Comparison of ENCODE assay signal across 23 cellular contexts in the genomic region with DNA sequence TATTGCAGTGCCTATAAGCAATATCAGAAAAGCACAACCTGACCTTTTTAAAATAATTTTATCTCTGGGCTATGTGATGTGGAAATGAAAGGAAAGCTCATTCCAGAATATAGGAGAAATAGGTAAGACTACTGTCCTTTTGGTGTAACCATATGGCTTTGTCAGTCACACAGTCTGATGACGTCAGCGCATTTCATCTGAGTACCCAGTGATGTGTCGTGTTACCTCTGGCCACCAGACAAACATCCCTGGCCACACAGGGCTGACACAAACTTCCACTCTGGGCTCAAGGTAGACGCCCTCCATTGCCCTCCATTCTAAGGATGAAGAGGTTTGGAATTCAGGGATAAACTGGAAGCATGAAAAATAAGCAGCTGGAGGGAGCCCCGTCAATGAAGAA.
"Had no signal": no experiment of that assay in that cellular context is flagged by ENCODE, and none has a peak within 500 bp of the region (broad histone marks: within the 10 kb centered on the region; RNA-seq: fewer than 3 reads in every experiment).

No MANE protein-coding gene starts in this region.

- H3K4me1 Mint-ChIP-seq: activated CD4-positive, alpha-beta memory T cell treated with anti-CD3 and anti-CD28 coated beads, Interleukin-2, amount 10 ng/mL, durations not matched to agents 7 days and 5 days; activated CD4-positive, alpha-beta T cell treated with anti-CD3 and anti-CD28 coated beads, Interleukin-2, amount 10 ng/mL, durations not matched to agents 7 days and 5 days; activated T-helper 17 cell treated with anti-CD3 and anti-CD28 coated beads, Interleukin-2, amount 50 U/mL, for 72 hours; central memory CD8-positive, alpha-beta T cell; WTC11 had no signal

- H3K36me3 Mint-ChIP-seq: activated naive CD8-positive, alpha-beta T cell; brain had no signal

- H3K27me3 Mint-ChIP-seq: activated CD4-positive, alpha-beta memory T cell treated with anti-CD3 and anti-CD28 coated beads, Interleukin-2, amount 10 ng/mL, durations not matched to agents 7 days and 5 days; activated CD4-positive, alpha-beta T cell treated with anti-CD3 and anti-CD28 coated beads, Interleukin-2, amount 10 ng/mL, durations not matched to agents 7 days and 5 days; activated naive CD8-positive, alpha-beta T cell; activated T-helper 17 cell treated with anti-CD3 and anti-CD28 coated beads, Interleukin-2, amount 50 U/mL, for 72 hours; central memory CD8-positive, alpha-beta T cell had no signal

- H3K36me3 ChIP-seq: Peyer's patch had no signal

- H3K27me3 ChIP-seq: Peyer's patch had no signal

- H3K9me3 ChIP-seq: Peyer's patch had no signal

- H3K4me3 ChIP-seq: Peyer's patch had no signal

- ATAC-seq: activated T-helper 17 cell treated with anti-CD3 and anti-CD28 coated beads, Interleukin-2, amount 50 U/mL, for 72 hours; WTC11 had no signal

- H3K4me1 ChIP-seq: Peyer's patch had no signal

- H3K27ac Mint-ChIP-seq: activated CD4-positive, alpha-beta memory T cell treated with anti-CD3 and anti-CD28 coated beads, Interleukin-2, amount 10 ng/mL, durations not matched to agents 7 days and 5 days; activated CD4-positive, alpha-beta T cell treated with anti-CD3 and anti-CD28 coated beads, Interleukin-2, amount 10 ng/mL, durations not matched to agents 7 days and 5 days; activated naive CD4-positive, alpha-beta T cell treated with anti-CD3 and anti-CD28 coated beads for 36 hours; activated naive CD8-positive, alpha-beta T cell; activated T-helper 17 cell treated with anti-CD3 and anti-CD28 coated beads, Interleukin-2, amount 50 U/mL, for 72 hours; T-helper 1 cell treated with Interleukin-12 subunit alpha and Interleukin-12 subunit beta and Interleukin-4 antibody, amounts not matched to agents 30 μg/mL and 1 μg/mL, for 36 hours; WTC11 had no signal

- H3K27ac ChIP-seq: Peyer's patch, RWPE1 had no signal

- H3K9me3 Mint-ChIP-seq: activated CD4-positive, alpha-beta memory T cell treated with anti-CD3 and anti-CD28 coated beads, Interleukin-2, amount 10 ng/mL, durations not matched to agents 7 days and 5 days; activated CD4-positive, alpha-beta T cell treated with anti-CD3 and anti-CD28 coated beads, Interleukin-2, amount 10 ng/mL, durations not matched to agents 7 days and 5 days; activated naive CD4-positive, alpha-beta T cell treated with anti-CD3 and anti-CD28 coated beads for 36 hours; activated T-helper 17 cell treated with anti-CD3 and anti-CD28 coated beads, Interleukin-2, amount 50 U/mL, for 72 hours; T-helper 1 cell treated with Interleukin-12 subunit alpha and Interleukin-12 subunit beta and Interleukin-4 antibody, amounts not matched to agents 30 μg/mL and 1 μg/mL, for 36 hours had no signal

- H3K4me3 Mint-ChIP-seq: activated CD4-positive, alpha-beta memory T cell treated with anti-CD3 and anti-CD28 coated beads, Interleukin-2, amount 10 ng/mL, durations not matched to agents 7 days and 5 days; activated CD4-positive, alpha-beta T cell treated with anti-CD3 and anti-CD28 coated beads, Interleukin-2, amount 10 ng/mL, durations not matched to agents 7 days and 5 days; activated naive CD4-positive, alpha-beta T cell treated with anti-CD3 and anti-CD28 coated beads for 36 hours; activated naive CD8-positive, alpha-beta T cell; activated T-helper 17 cell treated with anti-CD3 and anti-CD28 coated beads, Interleukin-2, amount 50 U/mL, for 72 hours; brain; central memory CD8-positive, alpha-beta T cell; T-helper 1 cell treated with Interleukin-12 subunit alpha and Interleukin-12 subunit beta and Interleukin-4 antibody, amounts not matched to agents 30 μg/mL and 1 μg/mL, for 36 hours; WTC11 had no signal

- DNase-seq: activated CD4-positive, alpha-beta memory T cell treated with anti-CD3 and anti-CD28 coated beads, Interleukin-2, amount 10 ng/mL, durations not matched to agents 7 days and 5 days; activated CD4-positive, alpha-beta T cell treated with anti-CD3 and anti-CD28 coated beads, Interleukin-2, amount 10 ng/mL, durations not matched to agents 7 days and 5 days; activated CD4-positive, CD25-positive, alpha-beta regulatory T cell treated with anti-CD3 and anti-CD28 coated beads, Interleukin-2, amount 50 U/mL, for 72 hours; activated gamma-delta T cell; activated naive CD4-positive, alpha-beta T cell treated with anti-CD3 and anti-CD28 coated beads for 36 hours; activated T-cell treated with anti-CD3 and anti-CD28 coated beads for 4 hours; activated T-cell treated with anti-CD3 and anti-CD28 coated beads, Interleukin-2, amount 50 U/mL, for 48 hours; amygdala; Kasumi-1; NCI-H1048; NCI-H146; NCI-H1930; NCI-H345; NCI-H510A; Peyer's patch; Right ventricle myocardium superior had no signal
